Comparison of ENCODE assay signal across 1 cellular context in genomic region chr10:48289652-48290238, GRCh38.
TF ChIP-seq lines count a peak whose summit lies in the region.

No MANE protein-coding gene starts in this region.

TF ChIP-seq in K562, 482 proteins besides CTCF, POLR2A, EP300 and RAD21 (continued from another document):
- TF ChIP-seq MTF1 (CRISPR knock-in tag; IDR thresholded peaks at IDR 0.05; ENCODE audit: borderline replicate concordance) (no peak), ZC3H8 (IDR thresholded peaks at IDR 0.05) (no peak), HCFC1 (IDR thresholded peaks at IDR 0.05; ENCODE audit: low read depth, low read length) (peak; percentile 25; the same call in 1 of the 2 replicates), ZFP30 (CRISPR knock-in tag; IDR thresholded peaks at IDR 0.05; ENCODE audit: borderline replicate concordance) (no peak), CREM (IDR thresholded peaks at IDR 0.05; ENCODE audit: low read depth) (peak; percentile 46; the same call in 1 of the 2 replicates), ZNF699 (CRISPR knock-in tag; IDR thresholded peaks at IDR 0.05; ENCODE audit: insufficient replicate concordance) (no peak), STAT5B (CRISPR knock-in tag; IDR thresholded peaks at IDR 0.05) (no peak), MTA3 (IDR thresholded peaks at IDR 0.05; ENCODE audit: borderline replicate concordance) (0 out of 2 replicates have a peak, but pooled peaks have one; percentile 24), YY1 (IDR thresholded peaks at IDR 0.05; ENCODE audit: borderline replicate concordance in 1 of 3, control insufficient read depth in 1 of 3, extremely low read depth in 1 of 3, insufficient read depth in 3 of 3, insufficient read length in 1 of 3, insufficient replicate concordance in 2 of 3, low read depth in 1 of 3, low read length in 2 of 3) (peak in 1 of 3 experiments; percentile 21), PML (IDR thresholded peaks at IDR 0.05; ENCODE audit: low read length) (no peak), ZBTB8A (IDR thresholded peaks at IDR 0.05; ENCODE audit: partially characterized antibody) (no peak), ZMIZ1 (IDR thresholded peaks at IDR 0.05; ENCODE audit: low read depth in 2 of 2, low read length in 2 of 2) (no peak), CCAR2 (IDR thresholded peaks at IDR 0.05; ENCODE audit: low read depth, low read length) (no peak), MAZ (CRISPR knock-in tag; conservative IDR thresholded peaks at IDR 0.05 in 1 of 2, IDR thresholded peaks at IDR 0.05 in 1 of 2) (no peak), HDAC1 (IDR thresholded peaks at IDR 0.05) (no peak), HIVEP1 (CRISPR knock-in tag; IDR thresholded peaks at IDR 0.05) (no peak), HDGF (IDR thresholded peaks at IDR 0.05) (no peak), ZNF778 (CRISPR knock-in tag; IDR thresholded peaks at IDR 0.05) (no peak), U2AF2 (optimal IDR thresholded peaks at IDR 0.05; ENCODE audit: low read depth, low read length) (no peak), TEAD4 (IDR thresholded peaks at IDR 0.05; ENCODE audit: low read length) (no peak), TEAD4 (CRISPR knock-in tag; IDR thresholded peaks at IDR 0.05; ENCODE audit: borderline replicate concordance) (no peak), FIP1L1 (IDR thresholded peaks at IDR 0.05; ENCODE audit: low read depth, low read length, poor library complexity, severe bottlenecking) (no peak), ZNF511 (CRISPR knock-in tag; IDR thresholded peaks at IDR 0.05) (no peak), ZNF253 (CRISPR knock-in tag; conservative IDR thresholded peaks at IDR 0.05) (no peak), MLLT1 (IDR thresholded peaks at IDR 0.05) (no peak), ZEB2 (IDR thresholded peaks at IDR 0.05) (0 out of 2 replicates have a peak, but pooled peaks have one; percentile 16), ZNF77 (CRISPR knock-in tag; IDR thresholded peaks at IDR 0.05) (no peak), TOE1 (IDR thresholded peaks at IDR 0.05; ENCODE audit: borderline replicate concordance) (no peak), TOE1 (CRISPR knock-in tag; IDR thresholded peaks at IDR 0.05; ENCODE audit: borderline replicate concordance, low read depth) (no peak), SMAD4 (CRISPR knock-in tag; conservative IDR thresholded peaks at IDR 0.05) (0 out of 2 replicates have a peak, but pooled peaks have one; percentile 13), POLR3A (IDR thresholded peaks at IDR 0.05; ENCODE audit: borderline replicate concordance, extremely low read depth, insufficient read depth, insufficient read length) (no peak), ASH1L (IDR thresholded peaks at IDR 0.05; ENCODE audit: borderline replicate concordance, low read depth, partially characterized antibody) (no peak), SAFB2 (IDR thresholded peaks at IDR 0.05; ENCODE audit: borderline replicate concordance, low read depth, low read length, severe bottlenecking) (no peak), LEF1 (IDR thresholded peaks at IDR 0.05) (no peak), ZNF3 (CRISPR knock-in tag; IDR thresholded peaks at IDR 0.05) (no peak), EWSR1 (IDR thresholded peaks at IDR 0.05; ENCODE audit: borderline replicate concordance, low read depth, partially characterized antibody) (no peak), MED1 (CRISPR knock-in tag; IDR thresholded peaks at IDR 0.05; ENCODE audit: borderline replicate concordance) (no peak), MAFK (IDR thresholded peaks at IDR 0.05; ENCODE audit: low read length) (0 out of 2 replicates have a peak, but pooled peaks have one; percentile 15), PBX2 (CRISPR knock-in tag; IDR thresholded peaks at IDR 0.05; ENCODE audit: low read depth) (no peak), PBX2 (tag; conservative IDR thresholded peaks at IDR 0.05; ENCODE audit: low read depth) (peak; percentile 41; the same call in 1 of the 2 replicates), KLF16 (IDR thresholded peaks at IDR 0.05) (no peak), TBL1XR1 (IDR thresholded peaks at IDR 0.05; ENCODE audit: low read length in 2 of 2) (peak in 1 of 2 experiments; percentile 41; a peak in 1 of 4 replicates), U2AF1 (optimal IDR thresholded peaks at IDR 0.05; ENCODE audit: low read depth, low read length) (no peak), ZC3H11A (IDR thresholded peaks at IDR 0.05; ENCODE audit: low read depth, low read length) (no peak), E2F5 (CRISPR knock-in tag; IDR thresholded peaks at IDR 0.05) (no peak), ZNF316 (IDR thresholded peaks at IDR 0.05) (no peak), GTF2B (IDR thresholded peaks at IDR 0.05; ENCODE audit: extremely low read depth, insufficient read length) (no peak), MEIS2 (IDR thresholded peaks at IDR 0.05; ENCODE audit: partially characterized antibody) (peak; percentile 84), CREB1 (IDR thresholded peaks at IDR 0.05) (no peak), CREB1 (CRISPR knock-in tag; IDR thresholded peaks at IDR 0.05) (peak; percentile 43; the same call in 1 of the 2 replicates), RCOR1 (IDR thresholded peaks at IDR 0.05; ENCODE audit: borderline replicate concordance in 1 of 2, low read depth in 2 of 2, low read length in 2 of 2) (peak in 1 of 2 experiments; percentile 65; a peak in 1 of 4 replicates), ZNF23 (CRISPR knock-in tag; IDR thresholded peaks at IDR 0.05) (no peak), ZNF184 (CRISPR knock-in tag; IDR thresholded peaks at IDR 0.05) (no peak), SMC3 (conservative IDR thresholded peaks at IDR 0.05; ENCODE audit: insufficient read depth, low read depth, low read length) (peak; percentile 84), XRCC5 (IDR thresholded peaks at IDR 0.05; ENCODE audit: low read depth, low read length) (peak; percentile 68; the same call in 1 of the 2 replicates), ATF1 (CRISPR knock-in tag; IDR thresholded peaks at IDR 0.05) (no peak), ATF1 (tag; IDR thresholded peaks at IDR 0.05) (peak; percentile 57; the same call in 1 of the 2 replicates), TRIM28 (IDR thresholded peaks at IDR 0.05) (no peak), NR2C1 (IDR thresholded peaks at IDR 0.05) (no peak), NR2C1 (tag; IDR thresholded peaks at IDR 0.05) (no peak), BHLHE40 (IDR thresholded peaks at IDR 0.05; ENCODE audit: low read length) (peak; percentile 45)
